In genomic region chr2:71463342-71463654, GRCh38 we compare ENCODE assay signal across 18 cellular contexts. TPM values are rescaled to one million over a fixed set of nuclear protein-coding genes. Genes with fewer than 3 reads are reported as not detected.
A peak's percentile ranks its signal among the peaks of the same experiment; 100 is the strongest.
DNase-seq lines count a peak whose midpoint lies in the region; ATAC-seq lines count a peak whose summit lies in the region.
"Had no signal": no experiment of that assay in that cellular context is flagged by ENCODE, and none has a peak within 500 bp of the region (broad histone marks: within the 10 kb centered on the region; RNA-seq: fewer than 3 reads in every experiment).

No MANE protein-coding gene starts in this region.

- no peak overlapping the region for H3K4me3 Mint-ChIP-seq in activated T-cell treated with anti-CD3 and anti-CD28 coated beads, Interleukin-2, amount 50 U/mL, for 24 hours
- no peak overlapping the region for H3K4me3 Mint-ChIP-seq in activated T-cell treated with anti-CD3 and anti-CD28 coated beads, Interleukin-2, amount 50 U/mL, for 4 hours
- H3K4me3 Mint-ChIP-seq in activated naive CD4-positive, alpha-beta T cell treated with anti-CD3 and anti-CD28 coated beads for 36 hours: no peak overlapping the region
- H3K4me3 Mint-ChIP-seq: B cell; CD4-positive, alpha-beta T cell had no signal

- H3K4me3 ChIP-seq in SJCRH30 (no peak overlapping the region), skeletal muscle tissue (ENCODE audit: low read length in 3 of 3) (no peak overlapping the region)

- H3K36me3 Mint-ChIP-seq in activated T-cell treated with anti-CD3 and anti-CD28 coated beads, Interleukin-2, amount 50 U/mL, for 24 hours (ENCODE audit: low read depth): no peaks in the 10 kb centered on the region
- no peaks in the 10 kb centered on the region for H3K36me3 Mint-ChIP-seq in activated T-cell treated with anti-CD3 and anti-CD28 coated beads, Interleukin-2, amount 50 U/mL, for 4 hours (ENCODE audit: insufficient read depth)
- H3K36me3 Mint-ChIP-seq in activated naive CD4-positive, alpha-beta T cell treated with anti-CD3 and anti-CD28 coated beads for 36 hours (ENCODE audit: low read depth): no peaks in the 10 kb centered on the region

- no peak overlapping the region for H3K27ac Mint-ChIP-seq in activated T-cell treated with anti-CD3 and anti-CD28 coated beads, Interleukin-2, amount 50 U/mL, for 24 hours
- H3K27ac Mint-ChIP-seq in activated naive CD4-positive, alpha-beta T cell treated with anti-CD3 and anti-CD28 coated beads for 36 hours: no peak overlapping the region
- H3K27ac Mint-ChIP-seq: B cell; CD4-positive, alpha-beta T cell had no signal

- CTCF ChIA-PET in activated naive CD4-positive, alpha-beta T cell treated with anti-CD3 and anti-CD28 coated beads for 36 hours (lab: Charles Lee): interaction anchor here (1.5 to 4.7 kb wide), 2 partner anchors 46 to 47 kb away, joined by 6 to 70 read pairs; no protein-coding TSS in a partner anchor

- peaks cover 22% of the 10 kb centered on the region for H3K27me3 Mint-ChIP-seq in activated T-cell treated with anti-CD3 and anti-CD28 coated beads, Interleukin-2, amount 50 U/mL, for 24 hours
- H3K27me3 Mint-ChIP-seq in activated T-cell treated with anti-CD3 and anti-CD28 coated beads, Interleukin-2, amount 50 U/mL, for 4 hours (ENCODE audit: low read depth): peaks cover 8% of the 10 kb centered on the region
- H3K27me3 Mint-ChIP-seq in activated naive CD4-positive, alpha-beta T cell treated with anti-CD3 and anti-CD28 coated beads for 36 hours (ENCODE audit: low read depth): peaks cover 15% of the 10 kb centered on the region

- intact Hi-C loops in activated naive CD4-positive, alpha-beta T cell treated with anti-CD3 and anti-CD28 coated beads for 36 hours (cut with micrococcal nuclease): no loop called here

- DNase-seq in activated T-cell treated with anti-CD3 and anti-CD28 coated beads, Interleukin-2, amount 50 U/mL, for 24 hours: peak; percentile 7
- no peak for DNase-seq in activated T-cell treated with anti-CD3 and anti-CD28 coated beads, Interleukin-2, amount 50 U/mL, for 4 hours
- DNase-seq in SJCRH30 (peak; percentile 41 to 43), myocyte (ENCODE audit: low read depth) (peak; percentile 51)
- no peak for DNase-seq in activated naive CD4-positive, alpha-beta T cell treated with anti-CD3 and anti-CD28 coated beads for 36 hours
- no peak for DNase-seq in stimulated activated naive CD4-positive, alpha-beta T cell (lab: John Stamatoyannopoulos, UW)
- DNase-seq: ACHN; C1 segment of cervical spinal cord; Calu3; CD4-positive, alpha-beta T cell; DMS153; DMS79 treated with DMSO at 0.1 percent for 48 hours; EL; IMR-90 had no signal

- H3K9me3 ChIP-seq in SJCRH30 (replicated peaks) (0 out of 2 replicates have a peak, but pooled peaks cover 3% of the 10 kb centered on the region), skeletal muscle tissue (ENCODE audit: control insufficient read depth in 3 of 3, low read length in 3 of 3) (no peaks in the 10 kb centered on the region)

- H3K4me1 ChIP-seq in SJCRH30 (peaks cover 41% of the 10 kb centered on the region), skeletal muscle tissue (ENCODE audit: control insufficient read depth in 3 of 3, insufficient read depth in 3 of 3, low read length in 3 of 3) (peaks cover 80 to 99% (median 87%) of the 10 kb centered on the region in 3 donors)

- peaks cover 17% of the 10 kb centered on the region for H3K36me3 ChIP-seq in SJCRH30
- no peaks in the 10 kb centered on the region for H3K36me3 ChIP-seq in skeletal muscle tissue (ENCODE audit: control insufficient read depth in 3 of 3, insufficient read depth in 3 of 3, low read length in 3 of 3)

- ATAC-seq in activated T-cell treated with anti-CD3 and anti-CD28 coated beads, Interleukin-2, amount 50 U/mL, for 4 hours: no peak
- ATAC-seq in GM19328 (IDR thresholded peaks at IDR 0.05; ENCODE audit: unreplicated experiment): no peak

- no peak overlapping the region for H3K9ac ChIP-seq in skeletal muscle tissue (ENCODE audit: low read depth in 1 of 3, low read length in 3 of 3)

- H3K27ac ChIP-seq in SJCRH30: no peak overlapping the region
- peak overlapping the region; percentile 97 for H3K27ac ChIP-seq in skeletal muscle tissue (ENCODE audit: low read depth, low read length)

- H3K4me1 Mint-ChIP-seq in activated T-cell treated with anti-CD3 and anti-CD28 coated beads, Interleukin-2, amount 50 U/mL, for 24 hours (ENCODE audit: low read depth): peaks cover 7% of the 10 kb centered on the region
- H3K4me1 Mint-ChIP-seq in activated T-cell treated with anti-CD3 and anti-CD28 coated beads, Interleukin-2, amount 50 U/mL, for 4 hours (ENCODE audit: low read depth): peaks cover 6% of the 10 kb centered on the region
- peaks cover 5% of the 10 kb centered on the region for H3K4me1 Mint-ChIP-seq in activated naive CD4-positive, alpha-beta T cell treated with anti-CD3 and anti-CD28 coated beads for 36 hours (ENCODE audit: low read depth)

- H3K27me3 ChIP-seq in SJCRH30: no peaks in the 10 kb centered on the region
- H3K27me3 ChIP-seq in skeletal muscle tissue (ENCODE audit: control insufficient read depth in 3 of 3, insufficient read depth in 3 of 3, low read length in 3 of 3): peaks cover 0 to 3% (median 0%) of the 10 kb centered on the region in 3 donors

- H3K9me3 Mint-ChIP-seq in activated T-cell treated with anti-CD3 and anti-CD28 coated beads, Interleukin-2, amount 50 U/mL, for 24 hours: no peaks in the 10 kb centered on the region
- no peaks in the 10 kb centered on the region for H3K9me3 Mint-ChIP-seq in activated T-cell treated with anti-CD3 and anti-CD28 coated beads, Interleukin-2, amount 50 U/mL, for 4 hours
- H3K9me3 Mint-ChIP-seq in activated naive CD4-positive, alpha-beta T cell treated with anti-CD3 and anti-CD28 coated beads for 36 hours: no peaks in the 10 kb centered on the region
- H3K9me3 Mint-ChIP-seq: CD4-positive, alpha-beta T cell had no signal

RNA-seq across cellular contexts. Expression of gene DYSF, which starts 9.9 kb away (rescaled TPM):
- total RNA-seq in activated T-cell treated with anti-CD3 and anti-CD28 coated beads, Interleukin-2, amount 50 U/mL, for 4 hours: under 1 TPM; 0.16 to 0.87 (median 0.25) TPM
- total RNA-seq in SJCRH30 (2014; rRNA removed; shearing (Covaris generic)): 13.9 and 15.2 TPM in 2 replicates
- total RNA-seq in myocyte (114 and 149 TPM in 2 replicates), skeletal muscle tissue (88.7 TPM)
- 176 TPM for polyA plus RNA-seq in myocyte (2012)
- under 1 TPM; 0.05 to 0.07 TPM for total RNA-seq in activated naive CD4-positive, alpha-beta T cell treated with anti-CD3 and anti-CD28 coated beads for 36 hours
- total RNA-seq: HT-29 had no signal

Comparison
In these comparisons a context has a peak if more than half of its experiments do, and no peak if none do; other contexts are left out.
1. DNase-seq: peak in activated T-cell treated with anti-CD3 and anti-CD28 coated beads, Interleukin-2, amount 50 U/mL, for 24 hours (single experiment), SJCRH30 (2 of 2) and myocyte (single experiment); none in activated T-cell treated with anti-CD3 and anti-CD28 coated beads, Interleukin-2, amount 50 U/mL, for 4 hours (single experiment), activated naive CD4-positive, alpha-beta T cell treated with anti-CD3 and anti-CD28 coated beads for 36 hours (single experiment) and stimulated activated naive CD4-positive, alpha-beta T cell (0 of 6).